Comparison of ENCODE assay signal across 23 cellular contexts in genomic region chr15:29091666-29092065, GRCh38.
"Had no signal": no experiment of that assay in that cellular context is flagged by ENCODE, and none has a peak within 500 bp of the region (broad histone marks: within the 10 kb centered on the region; RNA-seq: fewer than 3 reads in every experiment).

No MANE protein-coding gene starts in this region.

- ATAC-seq: activated CD8-positive, alpha-beta T cell treated with anti-CD3 and anti-CD28 coated beads for 36 hours; effector memory CD8-positive, alpha-beta T cell; esophagus mucosa; naive thymus-derived CD4-positive, alpha-beta T cell; sciatic nerve; stimulated activated naive CD8-positive, alpha-beta T cell treated with anti-CD3 and anti-CD28 coated beads, Interleukin-15, Interleukin-2, amounts not matched to agents 100 U/mL and 50 U/mL, for 24 hours had no signal

- H3K4me3 Mint-ChIP-seq: activated CD4-positive, alpha-beta T cell treated with anti-CD3 and anti-CD28 coated beads, Interleukin-2, amount 10 ng/mL, durations not matched to agents 7 days and 5 days; activated CD8-positive, alpha-beta T cell treated with anti-CD3 and anti-CD28 coated beads for 36 hours; activated naive CD8-positive, alpha-beta T cell; effector memory CD8-positive, alpha-beta T cell; naive thymus-derived CD4-positive, alpha-beta T cell had no signal

- DNase-seq: activated CD4-positive, alpha-beta T cell treated with anti-CD3 and anti-CD28 coated beads, Interleukin-2, amount 10 ng/mL, durations not matched to agents 7 days and 5 days; activated CD4-positive, CD25-positive, alpha-beta regulatory T cell treated with anti-CD3 and anti-CD28 coated beads, Interleukin-2, amount 50 U/mL, for 72 hours; activated CD8-positive, alpha-beta T cell treated with anti-CD3 and anti-CD28 coated beads for 36 hours; activated naive CD4-positive, alpha-beta T cell; activated T-cell treated with anti-CD3 and anti-CD28 coated beads, Interleukin-2, amount 50 U/mL, for 1 hour; amniotic stem cell; effector memory CD8-positive, alpha-beta T cell; foreskin melanocyte; left ventricle myocardium inferior; naive thymus-derived CD4-positive, alpha-beta T cell; stimulated activated CD4-positive, alpha-beta T cell treated with anti-CD3 and anti-CD28 coated beads, Interleukin-2, amount 100 ng/mL, for 48 hours; stimulated activated naive CD8-positive, alpha-beta T cell treated with anti-CD3 and anti-CD28 coated beads, Interleukin-15, Interleukin-2, amounts not matched to agents 100 U/mL and 50 U/mL, for 24 hours; T-helper 1 cell; thyroid gland; WERI-Rb-1 had no signal

- H3K27me3 Mint-ChIP-seq: activated CD4-positive, alpha-beta T cell treated with anti-CD3 and anti-CD28 coated beads, Interleukin-2, amount 10 ng/mL, durations not matched to agents 7 days and 5 days; activated CD8-positive, alpha-beta T cell treated with anti-CD3 and anti-CD28 coated beads for 36 hours; activated naive CD8-positive, alpha-beta T cell; effector memory CD8-positive, alpha-beta T cell; naive thymus-derived CD4-positive, alpha-beta T cell had no signal

- H3K27ac Mint-ChIP-seq: activated CD4-positive, alpha-beta T cell treated with anti-CD3 and anti-CD28 coated beads, Interleukin-2, amount 10 ng/mL, durations not matched to agents 7 days and 5 days; activated naive CD8-positive, alpha-beta T cell; activated T-helper 2 cell treated with anti-CD3 and anti-CD28 coated beads, Interferon-gamma antibody, Interleukin-2, Interleukin-4, amounts not matched to agents 10 μg/mL and 5 μg/mL and 100 μg/mL, durations not matched to agents 14 hours and 24 hours and 36 hours had no signal

- H3K4me2 ChIP-seq: smooth muscle cell had no signal

- H3K9me3 ChIP-seq: left ventricle myocardium inferior, thyroid gland had no signal

- H3K27ac ChIP-seq: left ventricle myocardium inferior, thyroid gland, WERI-Rb-1 had no signal

- H3K27me3 ChIP-seq: thyroid gland had no signal

- H3K4me3 ChIP-seq: left ventricle myocardium inferior, smooth muscle cell, thyroid gland had no signal

- H3K9me3 Mint-ChIP-seq: activated CD4-positive, alpha-beta T cell treated with anti-CD3 and anti-CD28 coated beads, Interleukin-2, amount 10 ng/mL, durations not matched to agents 7 days and 5 days; activated CD8-positive, alpha-beta T cell treated with anti-CD3 and anti-CD28 coated beads for 36 hours; activated T-helper 2 cell treated with anti-CD3 and anti-CD28 coated beads, Interferon-gamma antibody, Interleukin-2, Interleukin-4, amounts not matched to agents 10 μg/mL and 5 μg/mL and 100 μg/mL, durations not matched to agents 14 hours and 24 hours and 36 hours; effector memory CD8-positive, alpha-beta T cell had no signal

- FAIRE-seq: colon, endothelial cell of umbilical vein, TTC549 had no signal

- H3K36me3 ChIP-seq: left ventricle myocardium inferior, thyroid gland, WERI-Rb-1 had no signal

- H3K4me1 ChIP-seq: left ventricle myocardium inferior, thyroid gland had no signal
